ENCODE assay signal across 2 cellular contexts in the genomic region with DNA sequence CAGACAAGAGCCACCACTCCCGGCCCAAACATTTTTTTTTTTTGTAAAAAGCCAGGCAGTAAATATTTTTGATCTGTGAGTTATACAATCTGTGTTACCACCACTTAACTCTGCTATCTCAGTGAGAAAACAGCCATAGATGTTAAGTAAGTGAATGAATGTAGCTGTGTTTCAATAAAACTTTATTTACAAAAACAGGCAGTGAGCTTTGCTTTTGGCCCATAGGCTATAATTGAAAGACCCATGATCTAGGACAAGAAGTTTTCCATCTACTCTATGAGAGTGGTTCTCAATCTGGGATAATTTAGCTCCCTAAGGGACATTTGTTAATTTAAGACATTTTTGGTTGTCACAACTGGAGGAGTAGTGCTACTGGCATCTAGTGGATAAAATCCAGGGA.
A peak's percentile ranks its signal among the peaks of the same experiment; 100 is the strongest.
TF ChIP-seq lines count a peak whose summit lies in the region.

No MANE protein-coding gene starts in this region.

TF ChIP-seq in GM23338, 12 proteins besides CTCF, POLR2A, EP300 and RAD21 (continues in another document):
- TF ChIP-seq, protein P1, sequence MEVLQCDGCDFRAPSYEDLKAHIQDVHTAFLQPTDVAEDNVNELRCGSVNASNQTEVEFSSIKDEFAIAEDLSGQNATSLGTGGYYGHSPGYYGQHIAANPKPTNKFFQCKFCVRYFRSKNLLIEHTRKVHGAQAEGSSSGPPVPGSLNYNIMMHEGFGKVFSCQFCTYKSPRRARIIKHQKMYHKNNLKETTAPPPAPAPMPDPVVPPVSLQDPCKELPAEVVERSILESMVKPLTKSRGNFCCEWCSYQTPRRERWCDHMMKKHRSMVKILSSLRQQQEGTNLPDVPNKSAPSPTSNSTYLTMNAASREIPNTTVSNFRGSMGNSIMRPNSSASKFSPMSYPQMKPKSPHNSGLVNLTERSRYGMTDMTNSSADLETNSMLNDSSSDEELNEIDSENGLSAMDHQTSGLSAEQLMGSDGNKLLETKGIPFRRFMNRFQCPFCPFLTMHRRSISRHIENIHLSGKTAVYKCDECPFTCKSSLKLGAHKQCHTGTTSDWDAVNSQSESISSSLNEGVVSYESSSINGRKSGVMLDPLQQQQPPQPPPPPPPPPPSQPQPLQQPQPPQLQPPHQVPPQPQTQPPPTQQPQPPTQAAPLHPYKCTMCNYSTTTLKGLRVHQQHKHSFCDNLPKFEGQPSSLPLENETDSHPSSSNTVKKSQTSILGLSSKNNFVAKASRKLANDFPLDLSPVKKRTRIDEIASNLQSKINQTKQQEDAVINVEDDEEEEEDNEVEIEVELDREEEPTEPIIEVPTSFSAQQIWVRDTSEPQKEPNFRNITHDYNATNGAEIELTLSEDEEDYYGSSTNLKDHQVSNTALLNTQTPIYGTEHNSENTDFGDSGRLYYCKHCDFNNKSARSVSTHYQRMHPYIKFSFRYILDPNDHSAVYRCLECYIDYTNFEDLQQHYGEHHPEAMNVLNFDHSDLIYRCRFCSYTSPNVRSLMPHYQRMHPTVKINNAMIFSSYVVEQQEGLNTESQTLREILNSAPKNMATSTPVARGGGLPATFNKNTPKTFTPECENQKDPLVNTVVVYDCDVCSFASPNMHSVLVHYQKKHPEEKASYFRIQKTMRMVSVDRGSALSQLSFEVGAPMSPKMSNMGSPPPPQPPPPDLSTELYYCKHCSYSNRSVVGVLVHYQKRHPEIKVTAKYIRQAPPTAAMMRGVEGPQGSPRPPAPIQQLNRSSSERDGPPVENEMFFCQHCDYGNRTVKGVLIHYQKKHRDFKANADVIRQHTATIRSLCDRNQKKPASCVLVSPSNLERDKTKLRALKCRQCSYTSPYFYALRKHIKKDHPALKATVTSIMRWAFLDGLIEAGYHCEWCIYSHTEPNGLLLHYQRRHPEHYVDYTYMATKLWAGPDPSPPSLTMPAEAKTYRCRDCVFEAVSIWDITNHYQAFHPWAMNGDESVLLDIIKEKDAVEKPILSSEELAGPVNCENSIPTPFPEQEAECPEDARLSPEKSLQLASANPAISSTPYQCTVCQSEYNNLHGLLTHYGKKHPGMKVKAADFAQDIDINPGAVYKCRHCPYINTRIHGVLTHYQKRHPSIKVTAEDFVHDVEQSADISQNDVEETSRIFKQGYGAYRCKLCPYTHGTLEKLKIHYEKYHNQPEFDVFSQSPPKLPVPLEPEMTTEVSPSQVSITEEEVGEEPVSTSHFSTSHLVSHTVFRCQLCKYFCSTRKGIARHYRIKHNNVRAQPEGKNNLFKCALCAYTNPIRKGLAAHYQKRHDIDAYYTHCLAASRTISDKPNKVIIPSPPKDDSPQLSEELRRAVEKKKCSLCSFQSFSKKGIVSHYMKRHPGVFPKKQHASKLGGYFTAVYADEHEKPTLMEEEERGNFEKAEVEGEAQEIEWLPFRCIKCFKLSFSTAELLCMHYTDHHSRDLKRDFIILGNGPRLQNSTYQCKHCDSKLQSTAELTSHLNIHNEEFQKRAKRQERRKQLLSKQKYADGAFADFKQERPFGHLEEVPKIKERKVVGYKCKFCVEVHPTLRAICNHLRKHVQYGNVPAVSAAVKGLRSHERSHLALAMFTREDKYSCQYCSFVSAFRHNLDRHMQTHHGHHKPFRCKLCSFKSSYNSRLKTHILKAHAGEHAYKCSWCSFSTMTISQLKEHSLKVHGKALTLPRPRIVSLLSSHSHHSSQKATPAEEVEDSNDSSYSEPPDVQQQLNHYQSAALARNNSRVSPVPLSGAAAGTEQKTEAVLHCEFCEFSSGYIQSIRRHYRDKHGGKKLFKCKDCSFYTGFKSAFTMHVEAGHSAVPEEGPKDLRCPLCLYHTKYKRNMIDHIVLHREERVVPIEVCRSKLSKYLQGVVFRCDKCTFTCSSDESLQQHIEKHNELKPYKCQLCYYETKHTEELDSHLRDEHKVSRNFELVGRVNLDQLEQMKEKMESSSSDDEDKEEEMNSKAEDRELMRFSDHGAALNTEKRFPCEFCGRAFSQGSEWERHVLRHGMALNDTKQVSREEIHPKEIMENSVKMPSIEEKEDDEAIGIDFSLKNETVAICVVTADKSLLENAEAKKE (CRISPR knock-in tag; IDR thresholded peaks at IDR 0.05) = no peak
- TF ChIP-seq ZNF331 (CRISPR knock-in tag; IDR thresholded peaks at IDR 0.05; ENCODE audit: low read depth) (no peak), NANOG (IDR thresholded peaks at IDR 0.05; ENCODE audit: borderline replicate concordance) (no peak), CREB1 (CRISPR knock-in tag; IDR thresholded peaks at IDR 0.05; ENCODE audit: low read depth) (no peak), ZNF114 (CRISPR knock-in tag; IDR thresholded peaks at IDR 0.05) (no peak), JUNB (IDR thresholded peaks at IDR 0.05; ENCODE audit: unreplicated experiment) (no peak), STAT1 (IDR thresholded peaks at IDR 0.05; ENCODE audit: unreplicated experiment) (no peak), EZH2phosphoT487 (IDR thresholded peaks at IDR 0.05; ENCODE audit: unreplicated experiment) (no peak), POLR2AphosphoS5 (IDR thresholded peaks at IDR 0.05; ENCODE audit: low read depth) (no peak)
- TF ChIP-seq, protein P2, sequence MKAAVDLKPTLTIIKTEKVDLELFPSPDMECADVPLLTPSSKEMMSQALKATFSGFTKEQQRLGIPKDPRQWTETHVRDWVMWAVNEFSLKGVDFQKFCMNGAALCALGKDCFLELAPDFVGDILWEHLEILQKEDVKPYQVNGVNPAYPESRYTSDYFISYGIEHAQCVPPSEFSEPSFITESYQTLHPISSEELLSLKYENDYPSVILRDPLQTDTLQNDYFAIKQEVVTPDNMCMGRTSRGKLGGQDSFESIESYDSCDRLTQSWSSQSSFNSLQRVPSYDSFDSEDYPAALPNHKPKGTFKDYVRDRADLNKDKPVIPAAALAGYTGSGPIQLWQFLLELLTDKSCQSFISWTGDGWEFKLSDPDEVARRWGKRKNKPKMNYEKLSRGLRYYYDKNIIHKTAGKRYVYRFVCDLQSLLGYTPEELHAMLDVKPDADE (IDR thresholded peaks at IDR 0.05) = no peak

TF ChIP-seq in K562, 482 proteins besides CTCF, POLR2A, EP300 and RAD21:
- TF ChIP-seq, protein P3, sequence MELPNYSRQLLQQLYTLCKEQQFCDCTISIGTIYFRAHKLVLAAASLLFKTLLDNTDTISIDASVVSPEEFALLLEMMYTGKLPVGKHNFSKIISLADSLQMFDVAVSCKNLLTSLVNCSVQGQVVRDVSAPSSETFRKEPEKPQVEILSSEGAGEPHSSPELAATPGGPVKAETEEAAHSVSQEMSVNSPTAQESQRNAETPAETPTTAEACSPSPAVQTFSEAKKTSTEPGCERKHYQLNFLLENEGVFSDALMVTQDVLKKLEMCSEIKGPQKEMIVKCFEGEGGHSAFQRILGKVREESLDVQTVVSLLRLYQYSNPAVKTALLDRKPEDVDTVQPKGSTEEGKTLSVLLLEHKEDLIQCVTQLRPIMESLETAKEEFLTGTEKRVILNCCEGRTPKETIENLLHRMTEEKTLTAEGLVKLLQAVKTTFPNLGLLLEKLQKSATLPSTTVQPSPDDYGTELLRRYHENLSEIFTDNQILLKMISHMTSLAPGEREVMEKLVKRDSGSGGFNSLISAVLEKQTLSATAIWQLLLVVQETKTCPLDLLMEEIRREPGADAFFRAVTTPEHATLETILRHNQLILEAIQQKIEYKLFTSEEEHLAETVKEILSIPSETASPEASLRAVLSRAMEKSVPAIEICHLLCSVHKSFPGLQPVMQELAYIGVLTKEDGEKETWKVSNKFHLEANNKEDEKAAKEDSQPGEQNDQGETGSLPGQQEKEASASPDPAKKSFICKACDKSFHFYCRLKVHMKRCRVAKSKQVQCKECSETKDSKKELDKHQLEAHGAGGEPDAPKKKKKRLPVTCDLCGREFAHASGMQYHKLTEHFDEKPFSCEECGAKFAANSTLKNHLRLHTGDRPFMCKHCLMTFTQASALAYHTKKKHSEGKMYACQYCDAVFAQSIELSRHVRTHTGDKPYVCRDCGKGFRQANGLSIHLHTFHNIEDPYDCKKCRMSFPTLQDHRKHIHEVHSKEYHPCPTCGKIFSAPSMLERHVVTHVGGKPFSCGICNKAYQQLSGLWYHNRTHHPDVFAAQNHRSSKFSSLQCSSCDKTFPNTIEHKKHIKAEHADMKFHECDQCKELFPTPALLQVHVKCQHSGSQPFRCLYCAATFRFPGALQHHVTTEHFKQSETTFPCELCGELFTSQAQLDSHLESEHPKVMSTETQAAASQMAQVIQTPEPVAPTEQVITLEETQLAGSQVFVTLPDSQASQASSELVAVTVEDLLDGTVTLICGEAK (IDR thresholded peaks at IDR 0.05) = peak; percentile 91
- TF ChIP-seq, protein P3 (CRISPR knock-in tag; IDR thresholded peaks at IDR 0.05) = peak; percentile 77
- no peak for TF ChIP-seq SMARCB1 (IDR thresholded peaks at IDR 0.05; ENCODE audit: insufficient read length, low read depth)
